Comparison of ENCODE assay signal across 7 cellular contexts in the genomic region with DNA sequence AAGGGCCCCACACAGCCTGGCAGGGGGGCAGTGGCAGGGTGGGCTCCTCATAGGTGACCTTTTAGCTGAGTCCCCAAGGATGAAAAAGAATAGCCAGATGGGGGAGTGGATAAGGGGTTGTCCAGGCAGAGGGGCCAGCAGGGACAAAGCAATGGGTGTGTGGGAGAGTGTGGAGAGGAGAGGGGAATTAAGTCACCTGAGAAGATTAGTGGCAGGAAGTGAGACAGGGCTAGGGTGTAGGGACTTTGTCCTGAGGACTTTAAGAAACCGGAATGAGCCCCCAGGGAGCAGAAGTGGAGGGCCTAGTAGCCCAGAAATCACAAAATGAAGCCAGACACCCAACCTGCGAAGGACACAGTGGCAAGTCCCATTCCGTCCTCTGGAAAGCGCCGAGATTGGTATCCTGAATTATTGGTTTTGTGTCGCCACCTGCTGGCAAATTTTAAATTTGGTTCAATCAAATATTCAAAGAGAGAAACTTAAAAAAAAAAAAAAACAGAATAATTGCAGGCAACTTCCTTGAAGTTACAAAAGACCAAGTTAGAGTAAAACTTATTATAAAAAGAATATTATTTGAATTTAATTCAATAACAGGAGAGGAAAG.
A peak's percentile ranks its signal among the peaks of the same experiment; 100 is the strongest.
DNase-seq lines count a peak whose midpoint lies in the region; ATAC-seq and TF ChIP-seq lines count a peak whose summit lies in the region.

No MANE protein-coding gene starts in this region.

- in situ Hi-C loops in G401 (cut with HindIII; ENCODE audit: low sequenced_read_pairs): no loop called here

- H3K27ac ChIP-seq in foreskin keratinocyte (no peak overlapping the region), parathyroid adenoma (no peak overlapping the region)

- no peak overlapping the region for H3K4me3 ChIP-seq in parathyroid adenoma (ENCODE audit: low read depth, low read length)

- H2AFZ ChIP-seq in parathyroid adenoma: peak overlapping the region; percentile 70

- no peaks in the 10 kb centered on the region for H3K9me3 ChIP-seq in parathyroid adenoma (ENCODE audit: control insufficient read depth, low read length)

- H3K9ac ChIP-seq in parathyroid adenoma: no peak overlapping the region

- ATAC-seq in HG03159 (IDR thresholded peaks at IDR 0.05; ENCODE audit: unreplicated experiment) (peak; percentile 46), foreskin keratinocyte (peak; percentile 63), HG03025 (IDR thresholded peaks at IDR 0.05; ENCODE audit: low FRiP score, unreplicated experiment) (no peak)

- H3K27me3 ChIP-seq in foreskin keratinocyte (peaks cover 6% of the 10 kb centered on the region), parathyroid adenoma (ENCODE audit: control insufficient read depth, insufficient read depth, low read length) (no peaks in the 10 kb centered on the region)

- peak; percentile 73 for TF ChIP-seq CTCF in foreskin keratinocyte (conservative IDR thresholded peaks at IDR 0.05)
- TF ChIP-seq CTCF in parathyroid adenoma (IDR thresholded peaks at IDR 0.05): peak; percentile 39

- no peak overlapping the region for H3K4me2 ChIP-seq in parathyroid adenoma (ENCODE audit: low read length)

- H3K36me3 ChIP-seq in parathyroid adenoma (ENCODE audit: control insufficient read depth, insufficient read depth, low read length): no peaks in the 10 kb centered on the region

- DNase-seq in G401 (ENCODE audit: low spot score) (peak; percentile 34), NCI-H526 treated with DMSO at 0.1 percent for 48 hours (lab: John Stamatoyannopoulos, UW) (peak; percentile 39), foreskin keratinocyte (peak in 1 of 2 donors; percentile 39)
- peak; percentile 18 for DNase-seq in activated CD8-positive, alpha-beta memory T cell treated with anti-CD3 and anti-CD28 coated beads, Interleukin-2, amount 50 U/mL, for 4 hours

- no peaks in the 10 kb centered on the region for H3K79me2 ChIP-seq in parathyroid adenoma

- H3K4me1 ChIP-seq in foreskin keratinocyte: no peaks in the 10 kb centered on the region
- no peaks in the 10 kb centered on the region for H3K4me1 ChIP-seq in parathyroid adenoma
